In the genomic region with DNA sequence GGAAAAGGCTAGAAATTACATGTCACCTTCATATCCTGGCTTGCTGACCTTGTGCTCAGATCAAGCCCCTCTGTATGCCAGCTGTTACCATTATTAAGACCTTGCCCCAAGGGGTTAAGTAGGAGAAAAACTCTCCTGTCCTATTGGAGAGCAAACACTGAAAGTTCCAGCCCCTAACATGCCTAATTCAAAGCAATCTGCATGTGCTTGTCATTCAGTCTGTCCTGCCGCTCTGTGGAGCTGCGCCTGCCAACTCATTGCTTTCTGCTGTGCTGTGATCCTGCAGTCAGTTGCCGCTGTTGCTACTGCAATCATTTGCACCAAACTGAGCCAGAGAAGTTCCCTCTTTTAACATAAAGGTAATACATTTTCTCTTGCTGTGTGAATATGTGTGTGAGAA, we compare ENCODE assay signal across 9 cellular contexts.
DNase-seq lines count a peak whose midpoint lies in the region; ATAC-seq and TF ChIP-seq lines count a peak whose summit lies in the region.
"Had no signal": no experiment of that assay in that cellular context is flagged by ENCODE, and none has a peak within 500 bp of the region (broad histone marks: within the 10 kb centered on the region; RNA-seq: fewer than 3 reads in every experiment).

No MANE protein-coding gene starts in this region.

- DNase-seq in NCI-H2081 treated with DMSO at 0.1 percent for 48 hours (lab: John Stamatoyannopoulos, UW) (peak; percentile 81), dermis microvascular lymphatic vessel endothelial cell (ENCODE audit: low read depth in 2 of 2) (peak; percentile 30 to 59), left colon (peak; percentile 44 to 45), thyroid gland (peak; percentile 63 to 77), T-helper 9 cell (no peak), Peyer's patch (no peak)
- no peak for DNase-seq in stimulated activated CD4-positive, alpha-beta T cell treated with anti-CD3 and anti-CD28 coated beads, Interleukin-2, amount 100 ng/mL, for 48 hours
- DNase-seq: activated CD4-positive, alpha-beta T cell treated with anti-CD3 and anti-CD28 coated beads for 36 hours had no signal

- peak overlapping the region in 2 of 3 donors; percentile 2 to 9 for H3K4me3 ChIP-seq in thyroid gland (replicated peaks in 1 of 3)
- peak overlapping the region in 1 of 4 donors; percentile 10 for H3K4me3 ChIP-seq in Peyer's patch

- H3K9me3 ChIP-seq in thyroid gland (no peaks in the 10 kb centered on the region), Peyer's patch (no peaks in the 10 kb centered on the region)

- peaks cover 7 to 18% of the 10 kb centered on the region in 2 donors for H3K4me1 ChIP-seq in thyroid gland
- peaks cover 0 to 4% (median 0%) of the 10 kb centered on the region in 4 donors for H3K4me1 ChIP-seq in Peyer's patch

- no peaks in the 10 kb centered on the region for H3K27me3 ChIP-seq in thyroid gland
- no peaks in the 10 kb centered on the region for H3K27me3 ChIP-seq in Peyer's patch

- H3K36me3 ChIP-seq in thyroid gland, result no peaks in the 10 kb centered on the region
- no peaks in the 10 kb centered on the region for H3K36me3 ChIP-seq in Peyer's patch

- ATAC-seq in left colon (peak; percentile 90), HG02610 (IDR thresholded peaks at IDR 0.05; ENCODE audit: unreplicated experiment) (no peak)
- ATAC-seq: activated CD4-positive, alpha-beta T cell treated with anti-CD3 and anti-CD28 coated beads for 36 hours had no signal

- intact Hi-C loops in left colon (cut with DNase I, micrococcal nuclease), result no loop called here
- intact Hi-C loops in thyroid gland (cut with DNase I), result no loop called here

- 12 to 28% methylated on average over 3 of the region's 3 CpGs for WGBS in thyroid gland, 2 donors

- TF ChIP-seq CTCF in thyroid gland (IDR thresholded peaks at IDR 0.05) (peak in 1 of 6 experiments; percentile 10), Peyer's patch (IDR thresholded peaks at IDR 0.05) (no peak)

- peak in 1 of 2 donors; percentile 66 for TF ChIP-seq POLR2A in thyroid gland (IDR thresholded peaks at IDR 0.05)
- TF ChIP-seq POLR2A in Peyer's patch (IDR thresholded peaks at IDR 0.05), result no peak

- H3K27ac ChIP-seq in thyroid gland (peak overlapping the region in 2 of 3 donors; percentile 2 to 61), Peyer's patch (no peak overlapping the region)

Comparison
In these comparisons a context has a peak if more than half of its experiments do, and no peak if none do; other contexts are left out.
1. DNase-seq: peak in NCI-H2081 treated with DMSO at 0.1 percent for 48 hours (single experiment), dermis microvascular lymphatic vessel endothelial cell (2 of 2), left colon (2 of 2) and thyroid gland (2 of 2); none in T-helper 9 cell (single experiment), stimulated activated CD4-positive, alpha-beta T cell treated with anti-CD3 and anti-CD28 coated beads, Interleukin-2, amount 100 ng/mL, for 48 hours (0 of 2) and Peyer's patch (0 of 3).
2. H3K27ac ChIP-seq: peak in thyroid gland (2 of 3); none in Peyer's patch (0 of 4).